In genomic region chr18:3692691-3693090, GRCh38 we compare ENCODE assay signal across 17 cellular contexts.
"Had no signal": no experiment of that assay in that cellular context is flagged by ENCODE, and none has a peak within 500 bp of the region (broad histone marks: within the 10 kb centered on the region; RNA-seq: fewer than 3 reads in every experiment).

No MANE protein-coding gene starts in this region.

- ATAC-seq: foreskin keratinocyte; stimulated activated effector memory CD8-positive, alpha-beta T cell treated with anti-CD3 and anti-CD28 coated beads, Interleukin-12 subunit alpha, Interleukin-12 subunit beta, amount 100 ng/mL, for 72 hours had no signal

- H3K9me3 Mint-ChIP-seq: activated T-helper 1 cell treated with anti-CD3 and anti-CD28 coated beads, Interleukin-12 subunit alpha, Interleukin-12 subunit beta, Interleukin-2, Interleukin-4 antibody, amounts not matched to agents 30 ng/mL and 10 ng/mL and 1 ng/mL, durations not matched to agents 14 hours and 24 hours and 36 hours; central memory CD8-positive, alpha-beta T cell had no signal

- H3K27ac Mint-ChIP-seq: activated naive CD8-positive, alpha-beta T cell treated with anti-CD3 and anti-CD28 coated beads, Interleukin-2, amount 10 ng/mL, durations not matched to agents 7 days and 5 days; activated T-helper 1 cell treated with anti-CD3 and anti-CD28 coated beads, Interleukin-12 subunit alpha, Interleukin-12 subunit beta, Interleukin-2, Interleukin-4 antibody, amounts not matched to agents 30 ng/mL and 10 ng/mL and 1 ng/mL, durations not matched to agents 14 hours and 24 hours and 36 hours; naive B cell; stimulated activated effector memory CD8-positive, alpha-beta T cell treated with anti-CD3 and anti-CD28 coated beads, Interleukin-12 subunit alpha, Interleukin-12 subunit beta, amount 100 ng/mL, for 72 hours had no signal

- H3K4me1 Mint-ChIP-seq: activated naive CD8-positive, alpha-beta T cell treated with anti-CD3 and anti-CD28 coated beads, Interleukin-2, amount 10 ng/mL, durations not matched to agents 7 days and 5 days; central memory CD8-positive, alpha-beta T cell; naive B cell; stimulated activated effector memory CD8-positive, alpha-beta T cell treated with anti-CD3 and anti-CD28 coated beads, Interleukin-12 subunit alpha, Interleukin-12 subunit beta, amount 100 ng/mL, for 72 hours had no signal

- H3K4me3 ChIP-seq: lung, pancreas, vagina had no signal

- H3K27me3 ChIP-seq: brain microvascular endothelial cell, foreskin keratinocyte, pancreas, vagina had no signal

- H3K9me3 ChIP-seq: pancreas, vagina had no signal

- DNase-seq: activated CD4-positive, alpha-beta T cell treated with anti-CD3 and anti-CD28 coated beads, Interleukin-2, amount 50 U/mL, for 1 hour; activated CD4-positive, CD25-positive, alpha-beta regulatory T cell; activated CD8-positive, alpha-beta memory T cell treated with anti-CD3 and anti-CD28 coated beads for 24 hours; activated naive CD4-positive, alpha-beta T cell; activated naive CD8-positive, alpha-beta T cell treated with anti-CD3 and anti-CD28 coated beads, Interleukin-2, amount 10 ng/mL, durations not matched to agents 7 days and 5 days; brain microvascular endothelial cell; cortex of kidney; effector CD8-positive, alpha-beta T cell; foreskin keratinocyte; glutamatergic neuron; naive B cell; pancreas had no signal

- H3K4me1 ChIP-seq: pancreas, vagina had no signal

- H3K36me3 ChIP-seq: brain microvascular endothelial cell, pancreas, vagina had no signal

- H3K4me3 Mint-ChIP-seq: activated naive CD8-positive, alpha-beta T cell treated with anti-CD3 and anti-CD28 coated beads, Interleukin-2, amount 10 ng/mL, durations not matched to agents 7 days and 5 days; activated T-helper 1 cell treated with anti-CD3 and anti-CD28 coated beads, Interleukin-12 subunit alpha, Interleukin-12 subunit beta, Interleukin-2, Interleukin-4 antibody, amounts not matched to agents 30 ng/mL and 10 ng/mL and 1 ng/mL, durations not matched to agents 14 hours and 24 hours and 36 hours; central memory CD8-positive, alpha-beta T cell; naive B cell; stimulated activated effector memory CD8-positive, alpha-beta T cell treated with anti-CD3 and anti-CD28 coated beads, Interleukin-12 subunit alpha, Interleukin-12 subunit beta, amount 100 ng/mL, for 72 hours had no signal

- H3K27ac ChIP-seq: brain microvascular endothelial cell, foreskin keratinocyte, pancreas, vagina had no signal

- H3K36me3 Mint-ChIP-seq: activated naive CD8-positive, alpha-beta T cell treated with anti-CD3 and anti-CD28 coated beads, Interleukin-2, amount 10 ng/mL, durations not matched to agents 7 days and 5 days; naive B cell; stimulated activated effector memory CD8-positive, alpha-beta T cell treated with anti-CD3 and anti-CD28 coated beads, Interleukin-12 subunit alpha, Interleukin-12 subunit beta, amount 100 ng/mL, for 72 hours had no signal
